33 cellular contexts compared by ENCODE assay signal in genomic region chr7:35362341-35362740, GRCh38.
"Had no signal": no experiment of that assay in that cellular context is flagged by ENCODE, and none has a peak within 500 bp of the region (broad histone marks: within the 10 kb centered on the region; RNA-seq: fewer than 3 reads in every experiment).

No MANE protein-coding gene starts in this region.

- H3K27me3 ChIP-seq: brain microvascular endothelial cell, esophagus squamous epithelium, gastroesophageal sphincter had no signal

- H3K36me3 Mint-ChIP-seq: activated naive CD8-positive, alpha-beta T cell had no signal

- H3K4me1 ChIP-seq: esophagus squamous epithelium, gastroesophageal sphincter had no signal

- H3K9me3 Mint-ChIP-seq: activated B cell treated with CpG ODN at 0.5 μM for 24 hours; activated CD8-positive, alpha-beta T cell treated with anti-CD3 and anti-CD28 coated beads for 36 hours; activated T-cell treated with anti-CD3 and anti-CD28 coated beads, Interleukin-2, amount 50 U/mL, for 4 hours; activated T-helper 17 cell treated with anti-CD3 and anti-CD28 coated beads, Interleukin-2, amount 50 U/mL, for 72 hours; central memory CD8-positive, alpha-beta T cell; effector memory CD8-positive, alpha-beta T cell; T-helper 2 cell treated with Interferon-gamma antibody and Interleukin-4, amounts not matched to agents 5 μg/mL and 100 μg/mL, for 36 hours had no signal

- H3K27ac Mint-ChIP-seq: activated B cell treated with CpG ODN at 0.5 μM for 24 hours; activated CD8-positive, alpha-beta T cell treated with anti-CD3 and anti-CD28 coated beads for 36 hours; activated naive CD8-positive, alpha-beta T cell; activated T-helper 17 cell treated with anti-CD3 and anti-CD28 coated beads, Interleukin-2, amount 50 U/mL, for 72 hours; effector memory CD8-positive, alpha-beta T cell; T-helper 17 cell; T-helper 2 cell treated with Interferon-gamma antibody and Interleukin-4, amounts not matched to agents 5 μg/mL and 100 μg/mL, for 36 hours had no signal

- H3K9me3 ChIP-seq: esophagus squamous epithelium had no signal

- H3K4me3 Mint-ChIP-seq: activated B cell treated with CpG ODN at 0.5 μM for 24 hours; activated CD8-positive, alpha-beta T cell treated with anti-CD3 and anti-CD28 coated beads for 36 hours; activated naive CD8-positive, alpha-beta T cell; activated T-cell treated with anti-CD3 and anti-CD28 coated beads, Interleukin-2, amount 50 U/mL, for 4 hours; activated T-helper 17 cell treated with anti-CD3 and anti-CD28 coated beads, Interleukin-2, amount 50 U/mL, for 72 hours; central memory CD8-positive, alpha-beta T cell; effector memory CD8-positive, alpha-beta T cell; T-helper 17 cell; T-helper 2 cell treated with Interferon-gamma antibody and Interleukin-4, amounts not matched to agents 5 μg/mL and 100 μg/mL, for 36 hours had no signal

- H3K27ac ChIP-seq: brain microvascular endothelial cell, esophagus squamous epithelium, gastroesophageal sphincter, WERI-Rb-1 had no signal

- H3K4me3 ChIP-seq: esophagus squamous epithelium, gastroesophageal sphincter had no signal

- FAIRE-seq: astrocyte, bronchial epithelial cell had no signal

- H3K36me3 ChIP-seq: brain microvascular endothelial cell, esophagus squamous epithelium, gastroesophageal sphincter, WERI-Rb-1 had no signal

- DNase-seq: activated B cell treated with CpG ODN at 0.5 μM for 24 hours; activated CD4-positive, alpha-beta T cell treated with anti-CD3 and anti-CD28 coated beads for 48 hours; activated CD4-positive, alpha-beta T cell treated with anti-CD3 and anti-CD28 coated beads, Interleukin-2, amount 50 U/mL, for 1 hour; activated CD4-positive, alpha-beta T cell treated with anti-CD3 and anti-CD28 coated beads, Interleukin-2, amount 50 U/mL, for 48 hours; activated CD8-positive, alpha-beta memory T cell treated with anti-CD3 and anti-CD28 coated beads for 24 hours; activated CD8-positive, alpha-beta T cell treated with anti-CD3 and anti-CD28 coated beads for 36 hours; activated effector memory CD4-positive, alpha-beta T cell treated with Interleukin-2 at 50 U/mL for 16 hours; activated gamma-delta T cell treated with Interleukin-2 at 50 U/mL for 16 hours; activated naive CD4-positive, alpha-beta T cell treated with anti-CD3 and anti-CD28 coated beads, Interleukin-2, amount 50 U/mL, for 16 hours; activated naive CD4-positive, alpha-beta T cell treated with Interleukin-2 at 50 U/mL for 16 hours; activated T-cell treated with anti-CD3 and anti-CD28 coated beads, Interleukin-2, amount 50 U/mL, for 4 hours; amniotic stem cell; anterior cingulate cortex; brain microvascular endothelial cell; cortex of kidney; dermis blood vessel endothelial cell; effector CD4-positive, alpha-beta T cell; effector memory CD8-positive, alpha-beta T cell; erythroblast; esophagus squamous epithelium; foreskin melanocyte; SW 1271; T-helper 1 cell; T-helper 17 cell; T1000; WERI-Rb-1 had no signal

- H3K4me1 Mint-ChIP-seq: activated B cell treated with CpG ODN at 0.5 μM for 24 hours; activated T-helper 17 cell treated with anti-CD3 and anti-CD28 coated beads, Interleukin-2, amount 50 U/mL, for 72 hours; central memory CD8-positive, alpha-beta T cell; T-helper 17 cell had no signal
